Comparison of ENCODE assay signal across 2 cellular contexts in the genomic region with DNA sequence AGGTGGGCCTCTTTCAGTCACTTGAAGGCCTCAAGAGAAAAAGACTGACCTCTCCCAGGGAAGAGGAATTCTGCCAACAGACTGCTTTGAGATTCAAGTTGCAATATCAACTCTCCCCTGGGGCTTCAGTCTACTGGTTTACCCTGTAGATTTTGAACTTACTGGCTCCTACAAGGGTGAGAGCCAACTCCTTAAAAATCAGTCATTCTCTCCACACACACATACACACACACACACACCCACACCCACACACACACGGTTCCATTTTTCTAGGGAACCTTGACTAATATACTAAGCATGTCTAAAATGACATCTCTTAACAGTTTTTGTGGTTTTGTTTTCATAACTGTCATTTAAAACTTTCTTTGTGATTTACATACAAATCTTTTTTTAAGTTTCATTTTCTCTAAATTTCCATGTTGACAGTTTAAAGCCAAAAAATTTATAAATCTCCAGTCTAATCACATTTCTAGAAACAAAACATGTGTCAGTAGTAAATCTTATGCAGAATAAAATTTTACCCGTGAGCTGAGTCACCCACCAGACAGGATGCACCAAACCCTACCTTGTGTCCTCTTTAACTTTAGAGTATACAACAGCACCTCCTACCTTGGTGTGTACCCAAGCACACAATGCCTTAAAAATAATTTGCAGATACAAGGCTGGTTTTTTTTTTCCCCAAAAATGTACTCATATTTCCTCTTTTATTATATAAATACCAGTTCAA.
A peak's percentile ranks its signal among the peaks of the same experiment; 100 is the strongest.
TF ChIP-seq lines count a peak whose summit lies in the region.

No MANE protein-coding gene starts in this region.

TF ChIP-seq in SK-N-SH, 30 proteins besides CTCF, POLR2A, EP300 and RAD21:
- peak; percentile 19; the same call in 1 of the 2 replicates for TF ChIP-seq PBX3 (IDR thresholded peaks at IDR 0.05)
- 0 out of 2 replicates have a peak, but pooled peaks have one; percentile 28 for TF ChIP-seq FOSL2 (IDR thresholded peaks at IDR 0.05; ENCODE audit: borderline replicate concordance, low read depth)
- TF ChIP-seq TEAD4 (IDR thresholded peaks at IDR 0.05; ENCODE audit: borderline replicate concordance, insufficient read depth) = no peak
- no peak for TF ChIP-seq CHD2 (IDR thresholded peaks at IDR 0.05; ENCODE audit: low read length, partially characterized antibody)
- no peak for TF ChIP-seq MXI1 (IDR thresholded peaks at IDR 0.05; ENCODE audit: low read depth, low read length)
- no peak for TF ChIP-seq MEF2A (IDR thresholded peaks at IDR 0.05; ENCODE audit: borderline replicate concordance, low read depth)

TF ChIP-seq in H1, 55 proteins besides CTCF, POLR2A, EP300 and RAD21:
- TF ChIP-seq SRF (IDR thresholded peaks at IDR 0.05; ENCODE audit: low read depth, low read length) (no peak), SP2 (IDR thresholded peaks at IDR 0.05; ENCODE audit: low read length) (no peak), E2F6 (IDR thresholded peaks at IDR 0.05) (no peak), CTBP2 (IDR thresholded peaks at IDR 0.05; ENCODE audit: borderline replicate concordance, insufficient read depth, insufficient read length, low read length) (no peak), MAFK (IDR thresholded peaks at IDR 0.05; ENCODE audit: low read depth, low read length) (no peak), CHD2 (IDR thresholded peaks at IDR 0.05; ENCODE audit: low read length) (no peak)
